In genomic region chr7:27134392-27134791, GRCh38 we compare ENCODE assay signal across 11 cellular contexts. TPM values are rescaled to one million over a fixed set of nuclear protein-coding genes. Genes with fewer than 3 reads are reported as not detected.
DNase-seq lines count a peak whose midpoint lies in the region; ATAC-seq and TF ChIP-seq lines count a peak whose summit lies in the region.
"Had no signal": no experiment of that assay in that cellular context is flagged by ENCODE, and none has a peak within 500 bp of the region (broad histone marks: within the 10 kb centered on the region; RNA-seq: fewer than 3 reads in every experiment).

No MANE protein-coding gene starts in this region.

- H3K79me2 ChIP-seq in OCI-LY3 (ENCODE audit: low read length): no peaks in the 10 kb centered on the region

- H3K9me3 Mint-ChIP-seq in activated CD8-positive, alpha-beta memory T cell treated with anti-CD3 and anti-CD28 coated beads, Interleukin-2, amount 10 ng/mL, durations not matched to agents 7 days and 5 days (ENCODE audit: low read depth): no peaks in the 10 kb centered on the region
- H3K9me3 Mint-ChIP-seq: naive B cell had no signal

- H4K20me1 ChIP-seq in OCI-LY3 (ENCODE audit: insufficient read depth, low read length): peaks cover 7% of the 10 kb centered on the region; the same call in 1 of the 2 replicates

- H3K27ac ChIP-seq in OCI-LY3 (ENCODE audit: low read length): no peak overlapping the region
- H3K27ac ChIP-seq in subcutaneous abdominal adipose tissue (ENCODE audit: low read depth, low read length): peak overlapping the region; percentile 95

- H2AFZ ChIP-seq in OCI-LY3 (ENCODE audit: low read depth, low read length): no peak overlapping the region

- H3K27ac Mint-ChIP-seq in activated CD8-positive, alpha-beta memory T cell treated with anti-CD3 and anti-CD28 coated beads, Interleukin-2, amount 10 ng/mL, durations not matched to agents 7 days and 5 days: no peak overlapping the region
- H3K27ac Mint-ChIP-seq: naive B cell had no signal

- H3K9ac ChIP-seq in OCI-LY3 (ENCODE audit: low read length) (no peak overlapping the region), subcutaneous abdominal adipose tissue (ENCODE audit: low read length in 5 of 5) (peak overlapping the region in 1 of 5 donors; percentile 54)

- DNase-seq in activated CD8-positive, alpha-beta memory T cell treated with anti-CD3 and anti-CD28 coated beads, Interleukin-2, amount 10 ng/mL, durations not matched to agents 7 days and 5 days: peak; percentile 51
- no peak for DNase-seq in activated CD8-positive, alpha-beta memory T cell treated with anti-CD3 and anti-CD28 coated beads, Interleukin-2, amount 50 U/mL, for 4 hours
- DNase-seq in fibroblast of peridontal ligament (ENCODE audit: extremely low read depth) (peak; percentile 5), activated gamma-delta T cell (lab: John Stamatoyannopoulos, UW) (no peak), hippocampal formation (lab: John Stamatoyannopoulos, UW) (no peak), SIG-M5 (lab: John Stamatoyannopoulos, UW) (no peak)
- DNase-seq: BE2C, naive B cell, NCI-H446 treated with DMSO at 0.1 percent for 48 hours had no signal

- CTCF ChIA-PET in activated CD8-positive, alpha-beta memory T cell treated with anti-CD3 and anti-CD28 coated beads, Interleukin-2, amount 10 ng/mL, durations not matched to agents 7 days and 5 days (lab: Charles Lee): interaction anchor here (0.5 to 1.9 kb wide), 3 partner anchors 17 to 35 kb away, joined by 3 to 5 read pairs (median 3); no protein-coding TSS in a partner anchor

- H3K4me3 Mint-ChIP-seq in activated CD8-positive, alpha-beta memory T cell treated with anti-CD3 and anti-CD28 coated beads, Interleukin-2, amount 10 ng/mL, durations not matched to agents 7 days and 5 days: no peak overlapping the region
- H3K4me3 Mint-ChIP-seq: naive B cell had no signal

- peaks cover 33% of the 10 kb centered on the region for H3K4me1 Mint-ChIP-seq in activated CD8-positive, alpha-beta memory T cell treated with anti-CD3 and anti-CD28 coated beads, Interleukin-2, amount 10 ng/mL, durations not matched to agents 7 days and 5 days
- H3K4me1 Mint-ChIP-seq: naive B cell had no signal

- no peak for ATAC-seq in activated CD8-positive, alpha-beta memory T cell treated with anti-CD3 and anti-CD28 coated beads, Interleukin-2, amount 10 ng/mL, durations not matched to agents 7 days and 5 days

- peak overlapping the region; percentile 87 for H3K4me2 ChIP-seq in OCI-LY3 (ENCODE audit: low read length)

- H3K9me3 ChIP-seq in OCI-LY3 (ENCODE audit: insufficient read depth, low read length) (no peaks in the 10 kb centered on the region), subcutaneous abdominal adipose tissue (ENCODE audit: control insufficient read depth in 5 of 5, low read length in 5 of 5) (no peaks in the 10 kb centered on the region)
- H3K9me3 ChIP-seq: BE2C had no signal

- H3K4me3 ChIP-seq in OCI-LY3 (ENCODE audit: low read length): peak overlapping the region; percentile 21
- H3K4me3 ChIP-seq in subcutaneous abdominal adipose tissue (ENCODE audit: low read depth in 1 of 5, low read length in 5 of 5): no peak overlapping the region

- H3K27me3 ChIP-seq in OCI-LY3 (ENCODE audit: low read depth, low read length) (peaks cover 6% of the 10 kb centered on the region), subcutaneous abdominal adipose tissue (ENCODE audit: control insufficient read depth in 5 of 5, insufficient read depth in 4 of 5, low read length in 5 of 5) (no peaks in the 10 kb centered on the region)

- no peak for TF ChIP-seq CTCF in OCI-LY3 (IDR thresholded peaks at IDR 0.05; ENCODE audit: low read depth, low read length)

- peaks cover 77% of the 10 kb centered on the region for H3K27me3 Mint-ChIP-seq in activated CD8-positive, alpha-beta memory T cell treated with anti-CD3 and anti-CD28 coated beads, Interleukin-2, amount 10 ng/mL, durations not matched to agents 7 days and 5 days

- no peaks in the 10 kb centered on the region for H3K36me3 Mint-ChIP-seq in activated CD8-positive, alpha-beta memory T cell treated with anti-CD3 and anti-CD28 coated beads, Interleukin-2, amount 10 ng/mL, durations not matched to agents 7 days and 5 days
- H3K36me3 Mint-ChIP-seq: naive B cell had no signal

- H3K4me1 ChIP-seq in OCI-LY3 (ENCODE audit: low read length) (peaks cover 28% of the 10 kb centered on the region), subcutaneous abdominal adipose tissue (ENCODE audit: control insufficient read depth in 5 of 5, insufficient read depth in 5 of 5, low read length in 5 of 5) (peaks cover 4 to 86% (median 74%) of the 10 kb centered on the region in 5 donors)
- H3K4me1 ChIP-seq: BE2C had no signal

- H3K36me3 ChIP-seq in OCI-LY3 (replicated peaks; ENCODE audit: low read depth, low read length) (no peaks in the 10 kb centered on the region), subcutaneous abdominal adipose tissue (ENCODE audit: control insufficient read depth in 5 of 5, insufficient read depth in 5 of 5, low read length in 5 of 5) (peaks cover 0 to 5% (median 0%) of the 10 kb centered on the region in 5 donors)
- H3K36me3 ChIP-seq: BE2C had no signal

RNA-seq across cellular contexts. Expression of gene HOXA4, which starts 3.8 kb away (rescaled TPM):
- total RNA-seq in activated CD8-positive, alpha-beta memory T cell treated with anti-CD3 and anti-CD28 coated beads, Interleukin-2, amount 10 ng/mL, durations not matched to agents 7 days and 5 days: not detected

RNA-seq across cellular contexts. Expression of gene HOXA5, which starts 9.1 kb away (rescaled TPM):
- not detected for total RNA-seq in activated CD8-positive, alpha-beta memory T cell treated with anti-CD3 and anti-CD28 coated beads, Interleukin-2, amount 10 ng/mL, durations not matched to agents 7 days and 5 days

RNA-seq across cellular contexts. Expression of gene HOXA6, which starts 13.2 kb away (rescaled TPM):
- not detected for total RNA-seq in activated CD8-positive, alpha-beta memory T cell treated with anti-CD3 and anti-CD28 coated beads, Interleukin-2, amount 10 ng/mL, durations not matched to agents 7 days and 5 days

RNA-seq across cellular contexts. Expression of gene HOXA3, which starts 18.0 kb away (rescaled TPM):
- not detected for total RNA-seq in activated CD8-positive, alpha-beta memory T cell treated with anti-CD3 and anti-CD28 coated beads, Interleukin-2, amount 10 ng/mL, durations not matched to agents 7 days and 5 days

RNA-seq across cellular contexts. Expression of gene HOXA7, which starts 22.1 kb away (rescaled TPM):
- not detected for total RNA-seq in activated CD8-positive, alpha-beta memory T cell treated with anti-CD3 and anti-CD28 coated beads, Interleukin-2, amount 10 ng/mL, durations not matched to agents 7 days and 5 days

Comparison
In these comparisons a context has a peak if more than half of its experiments do, and no peak if none do; other contexts are left out.
1. DNase-seq: peak in activated CD8-positive, alpha-beta memory T cell treated with anti-CD3 and anti-CD28 coated beads, Interleukin-2, amount 10 ng/mL, durations not matched to agents 7 days and 5 days (single experiment) and fibroblast of peridontal ligament (single experiment); none in activated CD8-positive, alpha-beta memory T cell treated with anti-CD3 and anti-CD28 coated beads, Interleukin-2, amount 50 U/mL, for 4 hours (single experiment), activated gamma-delta T cell (single experiment), hippocampal formation (0 of 2) and SIG-M5 (single experiment).